ENCODE assay signal across 1 cellular context in genomic region chr9:77013932-77014596, GRCh38.
TF ChIP-seq lines count a peak whose summit lies in the region.

No MANE protein-coding gene starts in this region.

TF ChIP-seq in GM23338, 12 proteins besides CTCF, POLR2A, EP300 and RAD21:
- TF ChIP-seq, protein P1, sequence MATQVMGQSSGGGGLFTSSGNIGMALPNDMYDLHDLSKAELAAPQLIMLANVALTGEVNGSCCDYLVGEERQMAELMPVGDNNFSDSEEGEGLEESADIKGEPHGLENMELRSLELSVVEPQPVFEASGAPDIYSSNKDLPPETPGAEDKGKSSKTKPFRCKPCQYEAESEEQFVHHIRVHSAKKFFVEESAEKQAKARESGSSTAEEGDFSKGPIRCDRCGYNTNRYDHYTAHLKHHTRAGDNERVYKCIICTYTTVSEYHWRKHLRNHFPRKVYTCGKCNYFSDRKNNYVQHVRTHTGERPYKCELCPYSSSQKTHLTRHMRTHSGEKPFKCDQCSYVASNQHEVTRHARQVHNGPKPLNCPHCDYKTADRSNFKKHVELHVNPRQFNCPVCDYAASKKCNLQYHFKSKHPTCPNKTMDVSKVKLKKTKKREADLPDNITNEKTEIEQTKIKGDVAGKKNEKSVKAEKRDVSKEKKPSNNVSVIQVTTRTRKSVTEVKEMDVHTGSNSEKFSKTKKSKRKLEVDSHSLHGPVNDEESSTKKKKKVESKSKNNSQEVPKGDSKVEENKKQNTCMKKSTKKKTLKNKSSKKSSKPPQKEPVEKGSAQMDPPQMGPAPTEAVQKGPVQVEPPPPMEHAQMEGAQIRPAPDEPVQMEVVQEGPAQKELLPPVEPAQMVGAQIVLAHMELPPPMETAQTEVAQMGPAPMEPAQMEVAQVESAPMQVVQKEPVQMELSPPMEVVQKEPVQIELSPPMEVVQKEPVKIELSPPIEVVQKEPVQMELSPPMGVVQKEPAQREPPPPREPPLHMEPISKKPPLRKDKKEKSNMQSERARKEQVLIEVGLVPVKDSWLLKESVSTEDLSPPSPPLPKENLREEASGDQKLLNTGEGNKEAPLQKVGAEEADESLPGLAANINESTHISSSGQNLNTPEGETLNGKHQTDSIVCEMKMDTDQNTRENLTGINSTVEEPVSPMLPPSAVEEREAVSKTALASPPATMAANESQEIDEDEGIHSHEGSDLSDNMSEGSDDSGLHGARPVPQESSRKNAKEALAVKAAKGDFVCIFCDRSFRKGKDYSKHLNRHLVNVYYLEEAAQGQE (IDR thresholded peaks at IDR 0.05; ENCODE audit: unreplicated experiment), result no peak
- peak; percentile 94 for TF ChIP-seq EZH2phosphoT487 (IDR thresholded peaks at IDR 0.05; ENCODE audit: unreplicated experiment)
- TF ChIP-seq STAT1 (IDR thresholded peaks at IDR 0.05; ENCODE audit: unreplicated experiment), result no peak
- peak; percentile 93 for TF ChIP-seq EZH2 (IDR thresholded peaks at IDR 0.05; ENCODE audit: low read depth, unreplicated experiment)
- TF ChIP-seq ZNF331 (CRISPR knock-in tag; IDR thresholded peaks at IDR 0.05; ENCODE audit: low read depth), result no peak
